26 cellular contexts compared by ENCODE assay signal in genomic region chr20:57547250-57547649, GRCh38. TPM values are rescaled to one million over a fixed set of nuclear protein-coding genes. Genes with fewer than 3 reads are reported as not detected.
DNase-seq lines count a peak whose midpoint lies in the region; ATAC-seq, FAIRE-seq and TF ChIP-seq lines count a peak whose summit lies in the region.
"Had no signal": no experiment of that assay in that cellular context is flagged by ENCODE, and none has a peak within 500 bp of the region (broad histone marks: within the 10 kb centered on the region; RNA-seq: fewer than 3 reads in every experiment).

No MANE protein-coding gene starts in this region.

- DNase-seq in Calu3 (peak; percentile 61), IMR-90 (peak; percentile 13), caudate nucleus (lab: John Stamatoyannopoulos, UW) (no peak), HepG2 (ENCODE audit: low spot score) (peak; percentile 40), ovary (no peak)
- DNase-seq in T-helper 2 cell treated with Interferon-gamma antibody and Interleukin-4, amounts not matched to agents 5 μg/mL and 100 μg/mL, for 36 hours (ENCODE audit: low spot score) = no peak
- DNase-seq: activated CD4-positive, alpha-beta T cell treated with anti-CD3 and anti-CD28 coated beads, Interleukin-2, amount 50 U/mL, for 48 hours; activated T-cell treated with anti-CD3 and anti-CD28 coated beads, Interleukin-2, amount 50 U/mL, for 48 hours; COR-L47; effector memory CD8-positive, alpha-beta T cell; GDM1; NCI-H1092; NCI-H82; stimulated activated CD4-positive, alpha-beta T cell treated with anti-CD3 and anti-CD28 coated beads, Interleukin-4, amount 100 ng/mL, for 1 hour had no signal

- H3K9me1 ChIP-seq in IMR-90 (ENCODE audit: insufficient read depth, low read length) = no peaks in the 10 kb centered on the region

- no peaks in the 10 kb centered on the region for H3K79me1 ChIP-seq in IMR-90 (ENCODE audit: low read depth in 1 of 2, low read length in 2 of 2)

- no peak overlapping the region for H3K56ac ChIP-seq in IMR-90 (ENCODE audit: extremely low read depth, insufficient read depth, low read length)

- no peak for TF ChIP-seq POLR2A in IMR-90 (IDR thresholded peaks at IDR 0.05; ENCODE audit: low read depth, low read length)
- 0 out of 4 replicates have a peak, but pooled peaks of 1 of the 2 experiments have one; percentile 21 for TF ChIP-seq POLR2A in HepG2 (IDR thresholded peaks at IDR 0.05; ENCODE audit: insufficient read depth in 1 of 2, low read depth in 2 of 2, low read length in 2 of 2)
- TF ChIP-seq POLR2A in ovary (IDR thresholded peaks at IDR 0.05) = no peak

- no peak overlapping the region for H4K5ac ChIP-seq in IMR-90 (ENCODE audit: low read depth, low read length)

- no peak overlapping the region for H3K27ac Mint-ChIP-seq in Calu3 (ENCODE audit: unreplicated experiment)
- no peak overlapping the region for H3K27ac Mint-ChIP-seq in T-helper 2 cell treated with Interferon-gamma antibody and Interleukin-4, amounts not matched to agents 5 μg/mL and 100 μg/mL, for 36 hours
- H3K27ac Mint-ChIP-seq: effector memory CD8-positive, alpha-beta T cell had no signal

- H3K14ac ChIP-seq in IMR-90 (replicated peaks; ENCODE audit: low read depth, low read length) = no peak overlapping the region

- TF ChIP-seq EP300 in HepG2 (IDR thresholded peaks at IDR 0.05; ENCODE audit: low read depth in 2 of 2, low read length in 2 of 2) (peak in 1 of 2 experiments; percentile 98; a peak in 2 of 4 replicates), HepG2 (CRISPR knock-in tag; IDR thresholded peaks at IDR 0.05; ENCODE audit: borderline replicate concordance) (peak; percentile 83; the same call in 1 of the 2 replicates), ovary (IDR thresholded peaks at IDR 0.05) (no peak)

- H3K4ac ChIP-seq in IMR-90 (ENCODE audit: low read depth, low read length) = no peak overlapping the region

- H3K9ac ChIP-seq in IMR-90 (ENCODE audit: low read depth, low read length) (no peak overlapping the region), HepG2 (ENCODE audit: insufficient read depth, low read depth, low read length) (no peak overlapping the region)
- H3K9ac ChIP-seq: parathyroid adenoma had no signal

- no peaks in the 10 kb centered on the region for H3K79me2 ChIP-seq in HepG2 (ENCODE audit: insufficient read depth, low read length)
- H3K79me2 ChIP-seq: parathyroid adenoma had no signal

- TF ChIP-seq RAD21 in IMR-90 (IDR thresholded peaks at IDR 0.05; ENCODE audit: low read length) (no peak), HepG2 (CRISPR knock-in tag; IDR thresholded peaks at IDR 0.05) (no peak)

- no peak overlapping the region for H2AK9ac ChIP-seq in IMR-90 (replicated peaks; ENCODE audit: low read depth, low read length, poor library complexity)

- no peak overlapping the region for H2AFZ ChIP-seq in IMR-90 (replicated peaks; ENCODE audit: low read length, poor library complexity)
- no peak overlapping the region for H2AFZ ChIP-seq in HepG2 (ENCODE audit: low read length)
- H2AFZ ChIP-seq: parathyroid adenoma had no signal

- H3K4me1 Mint-ChIP-seq in Calu3 (ENCODE audit: low read depth, unreplicated experiment) = no peaks in the 10 kb centered on the region
- no peaks in the 10 kb centered on the region for H3K4me1 Mint-ChIP-seq in T-helper 2 cell treated with Interferon-gamma antibody and Interleukin-4, amounts not matched to agents 5 μg/mL and 100 μg/mL, for 36 hours (ENCODE audit: low read depth)
- H3K4me1 Mint-ChIP-seq: central memory CD8-positive, alpha-beta T cell had no signal

- H3K9me3 Mint-ChIP-seq in Calu3 (ENCODE audit: low read depth, unreplicated experiment) = no peaks in the 10 kb centered on the region
- no peaks in the 10 kb centered on the region for H3K9me3 Mint-ChIP-seq in T-helper 2 cell treated with Interferon-gamma antibody and Interleukin-4, amounts not matched to agents 5 μg/mL and 100 μg/mL, for 36 hours
- H3K9me3 Mint-ChIP-seq: central memory CD8-positive, alpha-beta T cell; effector memory CD8-positive, alpha-beta T cell had no signal

- no peaks in the 10 kb centered on the region for H3K36me3 Mint-ChIP-seq in Calu3 (ENCODE audit: insufficient read depth, unreplicated experiment)
- H3K36me3 Mint-ChIP-seq in T-helper 2 cell treated with Interferon-gamma antibody and Interleukin-4, amounts not matched to agents 5 μg/mL and 100 μg/mL, for 36 hours (ENCODE audit: low read depth) = no peaks in the 10 kb centered on the region

- H3K27me3 ChIP-seq in IMR-90 (ENCODE audit: control insufficient read depth, insufficient read depth, low read length) = peaks cover 6% of the 10 kb centered on the region
- H3K27me3 ChIP-seq in HepG2 (ENCODE audit: control insufficient read depth in 1 of 2, insufficient read depth in 2 of 2, low read length in 2 of 2) = peaks cover 6 to 32% of the 10 kb centered on the region in 2 experiments; a peak in 2 of 5 replicates
- H3K27me3 ChIP-seq in ovary = no peaks in the 10 kb centered on the region

- no peak overlapping the region for H2BK5ac ChIP-seq in IMR-90 (ENCODE audit: low read depth, low read length, poor library complexity, severe bottlenecking)

- no peak overlapping the region for H3K23ac ChIP-seq in IMR-90 (ENCODE audit: low read depth, low read length)

- H2BK120ac ChIP-seq in IMR-90 (ENCODE audit: low read depth, low read length) = no peak overlapping the region

- no peak overlapping the region for H4K91ac ChIP-seq in IMR-90 (ENCODE audit: insufficient read depth, low read depth, low read length)

- H3K9me3 ChIP-seq in IMR-90 (ENCODE audit: control insufficient read depth, insufficient read depth, low read length) (no peaks in the 10 kb centered on the region), HepG2 (ENCODE audit: low read length) (no peaks in the 10 kb centered on the region), ovary (no peaks in the 10 kb centered on the region)

- H2BK15ac ChIP-seq in IMR-90 (ENCODE audit: low read depth, low read length) = no peak overlapping the region

- no peaks in the 10 kb centered on the region for H3K36me3 ChIP-seq in IMR-90 (ENCODE audit: control insufficient read depth, insufficient read depth, low read length)
- H3K36me3 ChIP-seq in HepG2 (replicated peaks in 1 of 2; ENCODE audit: control insufficient read depth in 1 of 2, insufficient read depth in 2 of 2, low read length in 2 of 2) = no peaks in the 10 kb centered on the region
- H3K36me3 ChIP-seq in ovary = no peaks in the 10 kb centered on the region

- H2AK5ac ChIP-seq in IMR-90 (ENCODE audit: low read depth, low read length) = no peak overlapping the region

- no peak for ATAC-seq in IMR-90 (ENCODE audit: low read depth)
- peak; percentile 54 for ATAC-seq in HepG2
- no peak for ATAC-seq in GM18519 (IDR thresholded peaks at IDR 0.05; ENCODE audit: low FRiP score, unreplicated experiment)
- no peak for ATAC-seq in GM19467 (IDR thresholded peaks at IDR 0.05; ENCODE audit: unreplicated experiment)
- ATAC-seq: effector memory CD8-positive, alpha-beta T cell; GM12878; K562 had no signal

- H4K8ac ChIP-seq in IMR-90 (ENCODE audit: low read depth in 2 of 2, low read length in 2 of 2) = no peak overlapping the region

- H4K20me1 ChIP-seq in IMR-90 (ENCODE audit: insufficient read depth, low read length) = no peaks in the 10 kb centered on the region
- no peaks in the 10 kb centered on the region for H4K20me1 ChIP-seq in HepG2 (ENCODE audit: insufficient read depth, low read length)

- no peak overlapping the region for H2BK20ac ChIP-seq in IMR-90 (ENCODE audit: low read depth, low read length)

- TF ChIP-seq CTCF in Calu3 (IDR thresholded peaks at IDR 0.05; ENCODE audit: unreplicated experiment) (no peak), IMR-90 (conservative IDR thresholded peaks at IDR 0.05; ENCODE audit: low read depth, low read length) (no peak), HepG2 (CRISPR knock-in tag; IDR thresholded peaks at IDR 0.05) (no peak), ovary (IDR thresholded peaks at IDR 0.05) (no peak)

- H3K18ac ChIP-seq in IMR-90 (ENCODE audit: low read depth, low read length) = no peak overlapping the region

- no peak overlapping the region for H3K4me2 ChIP-seq in IMR-90 (ENCODE audit: low read depth, low read length)
- H3K4me2 ChIP-seq in HepG2 (ENCODE audit: low read depth, low read length) = peak overlapping the region; percentile 26; the same call in 1 of the 2 replicates

- POLR2A ChIA-PET in IMR-90 (lab: Charles Lee; ENCODE audit: unreplicated experiment) (no interaction called here), HepG2 (lab: Yijun Ruan, JAX) (interaction anchor here (1.0 to 2.7 kb wide), 5 partner anchors 8 to 20 kb away, joined by 3 to 12 read pairs (median 4); partner anchors contain the start of gene PCK1)

- H3K27me3 Mint-ChIP-seq in Calu3 (ENCODE audit: unreplicated experiment) = peaks cover 95% of the 10 kb centered on the region
- peaks cover 8% of the 10 kb centered on the region for H3K27me3 Mint-ChIP-seq in T-helper 2 cell treated with Interferon-gamma antibody and Interleukin-4, amounts not matched to agents 5 μg/mL and 100 μg/mL, for 36 hours (ENCODE audit: low read depth)

- in situ Hi-C loops in IMR-90 (cut with MboI; ENCODE audit: low sequenced_read_pairs) (no loop called here), HepG2 (cut with HindIII; ENCODE audit: extremely low pct_ligation_motif_present, low pct_unique_long_range_greater_than_20kb) (no loop called here)

- H3K4me1 ChIP-seq in IMR-90 (ENCODE audit: control insufficient read depth, insufficient read depth, low read length) (no peaks in the 10 kb centered on the region), HepG2 (ENCODE audit: insufficient read depth, low read length) (peaks cover 47% of the 10 kb centered on the region), ovary (ENCODE audit: insufficient read depth) (no peaks in the 10 kb centered on the region)
- H3K4me1 ChIP-seq: parathyroid adenoma had no signal

- no peak overlapping the region for H3K4me3 ChIP-seq in IMR-90 (ENCODE audit: insufficient read depth, low read depth, low read length)
- H3K4me3 ChIP-seq in HepG2 (replicated peaks in 1 of 3; ENCODE audit: insufficient read depth in 1 of 3, low read depth in 2 of 3, low read length in 3 of 3) = no peak overlapping the region; a peak in 1 of 6 replicates
- H3K4me3 ChIP-seq in ovary = no peak overlapping the region
- H3K4me3 ChIP-seq: GM12878, K562 had no signal

- 35% methylated on average over 2 of the region's 7 CpGs; no CpG with 5 or more reads in 1 of the 2 experiments for WGBS in IMR-90 (ENCODE audit: extremely low coverage in 2 of 2, insufficient read length in 1 of 2), 2 experiments
- WGBS in HepG2 (ENCODE audit: low lambda C conversion rate) = 1% methylated on average over 6 of the region's 7 CpGs
- WGBS in ovary, 3 donors = 57 to 69% (median 57%) methylated on average over 7 of the region's 7 CpGs

- no peak for FAIRE-seq in HepG2 (lab: Jason Lieb, UNC)
- FAIRE-seq: GM12878, K562 had no signal

- H3K27ac ChIP-seq in IMR-90 (ENCODE audit: insufficient read depth, low read length) (no peak overlapping the region), caudate nucleus (ENCODE audit: low read depth, low read length) (peak overlapping the region; percentile 61), HepG2 (ENCODE audit: extremely low read length, insufficient read depth, low read length) (no peak overlapping the region), ovary (no peak overlapping the region)
- H3K27ac ChIP-seq: HL-60, parathyroid adenoma had no signal

- CTCF ChIA-PET in Calu3 (lab: Charles Lee) (interaction anchor here (1.3 to 1.6 kb wide), 2 partner anchors 12 to 13 kb away, joined by 5 read pairs; partner anchors contain the start of gene PCK1), IMR-90 (lab: Yijun Ruan, JAX) (no interaction called here), HepG2 (lab: Yijun Ruan, JAX; ENCODE audit: low intra/inter-chr PET ratio, low total read pairs) (no interaction called here)

- H3K4me3 Mint-ChIP-seq in Calu3 (ENCODE audit: low read depth, unreplicated experiment) = no peak overlapping the region
- no peak overlapping the region for H3K4me3 Mint-ChIP-seq in T-helper 2 cell treated with Interferon-gamma antibody and Interleukin-4, amounts not matched to agents 5 μg/mL and 100 μg/mL, for 36 hours
- H3K4me3 Mint-ChIP-seq: central memory CD8-positive, alpha-beta T cell; effector memory CD8-positive, alpha-beta T cell had no signal

- BruUV-seq in Calu3 (replicated peaks; lab: Mats Ljungman, UMichigan) (no TSS peak), IMR-90 (replicated peaks; lab: Mats Ljungman, UMichigan) (no TSS peak), HepG2 (replicated peaks; lab: Mats Ljungman, UMichigan) (no TSS peak)

- dilution Hi-C loops in IMR-90 (cut with HindIII; ENCODE audit: low sequenced_read_pairs, unreplicated experiment) = no loop called here

- intact Hi-C loops in Calu3 (cut with micrococcal nuclease; ENCODE audit: unreplicated experiment) (loop anchor here (10.0 kb wide), 1 partner anchor 1888 kb away; no protein-coding TSS in a partner anchor), IMR-90 (cut with micrococcal nuclease) (no loop called here), HepG2 (cut with micrococcal nuclease; ENCODE audit: unreplicated experiment) (no loop called here), ovary (cut with DNase I) (no loop called here)

RNA-seq across cellular contexts. Expression of gene PCK1, which starts 13.7 kb away (rescaled TPM):
- total RNA-seq in Calu3 (2022) (0.12 and 0.19 TPM in 2 replicates), IMR-90 (2012; rRNA removed) (not detected in 2 replicates), HepG2 (2016; rRNA removed; fragmentation: Illumina TruSeq; extraction: Trizol) (5.4 and 12.6 TPM in 2 replicates), ovary (100 to 1,000 TPM in 1 of 7 donors, 1 to 10 TPM in 4, under 1 TPM in 2; 0.47 to 133 (median 2.0) TPM)
- polyA plus RNA-seq in IMR-90 (2012; rRNA removed) (not detected in 2 replicates), HepG2 (2011; rRNA removed) (6.5 and 19.5 TPM in 2 replicates), ovary (under 1 TPM; 0.30 to 0.54 TPM)
- not detected in 2 replicates for polyA plus RNA-seq in IMR-90 (2012; cell fraction: cytosol; rRNA removed)
- polyA plus RNA-seq in IMR-90 (2012; cell fraction: nucleus; rRNA removed; ENCODE audit: low replicate concordance) = not detected in 2 replicates
- total RNA-seq in HepG2 (2016; cell fraction: cytosol; rRNA removed; fragmentation: Illumina TruSeq; extraction: Trizol; ENCODE audit: low read depth) = 3.7 TPM in 2 replicates
- total RNA-seq in HepG2 (2016; cell fraction: insoluble cytoplasmic fraction; rRNA removed; fragmentation: Illumina TruSeq; extraction: Trizol) = 5.2 and 15.5 TPM in 2 replicates
- 3.3 and 3.9 TPM in 2 replicates for total RNA-seq in HepG2 (2016; cell fraction: membrane; rRNA removed; fragmentation: Illumina TruSeq; extraction: Trizol)
- 23.9 and 29.1 TPM in 2 replicates for total RNA-seq in HepG2 (2016; cell fraction: nucleus; rRNA removed; fragmentation: Illumina TruSeq; extraction: Trizol)
- polyA plus RNA-seq in HepG2 (2011; cell fraction: cytosol; rRNA removed) = 2.9 and 9.4 TPM in 2 replicates
- polyA plus RNA-seq in HepG2 (2011; cell fraction: nucleus; rRNA removed) = 21.5 and 61.9 TPM in 2 replicates
- polyA plus RNA-seq in HepG2 (2012) = 220 and 303 TPM in 2 replicates
- 0.43 and 0.67 TPM in 2 replicates for polyA plus RNA-seq in HepG2 (2016; cell fraction: cytosol; fragmentation: Illumina TruSeq; extraction: Trizol; ENCODE audit: low read depth)
- 5.0 and 5.7 TPM in 2 replicates for polyA plus RNA-seq in HepG2 (2016; cell fraction: insoluble cytoplasmic fraction; fragmentation: Illumina TruSeq; extraction: Trizol; ENCODE audit: low read depth)
- polyA plus RNA-seq in HepG2 (2016; cell fraction: membrane; fragmentation: Illumina TruSeq; extraction: Trizol; ENCODE audit: low read depth) = 0.71 and 0.72 TPM in 2 replicates
- polyA plus RNA-seq in HepG2 (2016; cell fraction: nucleus; fragmentation: Illumina TruSeq; extraction: Trizol; ENCODE audit: insufficient read depth, low read depth) = 17.4 and 17.7 TPM in 2 replicates
- 0.12 and 22.5 TPM in 2 replicates for polyA minus RNA-seq in HepG2 (2011; rRNA and poly(A)+ RNA removed; ENCODE audit: low replicate concordance)
- polyA minus RNA-seq in HepG2 (2011; cell fraction: cytosol; rRNA and poly(A)+ RNA removed) = 7.7 and 23.7 TPM in 2 replicates
- 39.8 and 149 TPM in 2 replicates for polyA minus RNA-seq in HepG2 (2011; cell fraction: nucleus; rRNA and poly(A)+ RNA removed)
- total RNA-seq: fibroblast of villous mesenchyme, myocyte, RPMI7951 had no signal

RNA-seq across cellular contexts. Expression of gene CTCFL, which starts 22.3 kb away (rescaled TPM):
- total RNA-seq in Calu3 (2022) (not detected in 2 replicates), IMR-90 (2012; rRNA removed) (not detected in 2 replicates), HepG2 (2016; rRNA removed; fragmentation: Illumina TruSeq; extraction: Trizol) (not detected in 2 replicates), ovary (under 1 TPM in 2 of 7 donors, not detected in 5; 0.28 to 0.92 TPM)
- polyA plus RNA-seq in IMR-90 (2012; rRNA removed) (not detected in 2 replicates), HepG2 (2011; rRNA removed) (0.04 and 0.05 TPM in 2 replicates), ovary (under 1 TPM; 0.01 to 0.07 TPM)
- polyA plus RNA-seq in IMR-90 (2012; cell fraction: cytosol; rRNA removed) = not detected in 2 replicates
- not detected in 2 replicates for polyA plus RNA-seq in IMR-90 (2012; cell fraction: nucleus; rRNA removed; ENCODE audit: low replicate concordance)
- not detected in 2 replicates for total RNA-seq in HepG2 (2016; cell fraction: cytosol; rRNA removed; fragmentation: Illumina TruSeq; extraction: Trizol; ENCODE audit: low read depth)
- total RNA-seq in HepG2 (2016; cell fraction: insoluble cytoplasmic fraction; rRNA removed; fragmentation: Illumina TruSeq; extraction: Trizol) = not detected in 2 replicates
- total RNA-seq in HepG2 (2016; cell fraction: membrane; rRNA removed; fragmentation: Illumina TruSeq; extraction: Trizol) = not detected in 2 replicates
- total RNA-seq in HepG2 (2016; cell fraction: nucleus; rRNA removed; fragmentation: Illumina TruSeq; extraction: Trizol) = not detected in 2 replicates
- polyA plus RNA-seq in HepG2 (2011; cell fraction: cytosol; rRNA removed) = 0.03 TPM in 1 of 2 replicates, not detected in the other
- not detected in 2 replicates for polyA plus RNA-seq in HepG2 (2011; cell fraction: nucleus; rRNA removed)
- 0.13 and 0.42 TPM in 2 replicates for polyA plus RNA-seq in HepG2 (2012)
- not detected in 2 replicates for polyA plus RNA-seq in HepG2 (2016; cell fraction: cytosol; fragmentation: Illumina TruSeq; extraction: Trizol; ENCODE audit: low read depth)
- polyA plus RNA-seq in HepG2 (2016; cell fraction: insoluble cytoplasmic fraction; fragmentation: Illumina TruSeq; extraction: Trizol; ENCODE audit: low read depth) = not detected in 2 replicates
- not detected in 2 replicates for polyA plus RNA-seq in HepG2 (2016; cell fraction: membrane; fragmentation: Illumina TruSeq; extraction: Trizol; ENCODE audit: low read depth)
- polyA plus RNA-seq in HepG2 (2016; cell fraction: nucleus; fragmentation: Illumina TruSeq; extraction: Trizol; ENCODE audit: insufficient read depth, low read depth) = not detected in 2 replicates
- 0.22 and 0.26 TPM in 2 replicates for polyA minus RNA-seq in HepG2 (2011; rRNA and poly(A)+ RNA removed; ENCODE audit: low replicate concordance)
- not detected in 2 replicates for polyA minus RNA-seq in HepG2 (2011; cell fraction: cytosol; rRNA and poly(A)+ RNA removed)
- polyA minus RNA-seq in HepG2 (2011; cell fraction: nucleus; rRNA and poly(A)+ RNA removed) = not detected in 2 replicates
- total RNA-seq: fibroblast of villous mesenchyme, lower leg skin, myocyte, RPMI7951, skeletal muscle tissue had no signal

Comparison
In these comparisons a context has a peak if more than half of its experiments do, and no peak if none do; other contexts are left out.
1. DNase-seq: peak in Calu3 (single experiment), IMR-90 (single experiment) and HepG2 (single experiment); none in caudate nucleus (0 of 61), ovary (0 of 5) and T-helper 2 cell treated with Interferon-gamma antibody and Interleukin-4, amounts not matched to agents 5 μg/mL and 100 μg/mL, for 36 hours (single experiment).